ENCODE assay signal across 9 cellular contexts in genomic region chr1:243713470-243714186, GRCh38.
DNase-seq lines count a peak whose midpoint lies in the region; ATAC-seq, FAIRE-seq and TF ChIP-seq lines count a peak whose summit lies in the region.
"Had no signal": no experiment of that assay in that cellular context is flagged by ENCODE, and none has a peak within 500 bp of the region (broad histone marks: within the 10 kb centered on the region; RNA-seq: fewer than 3 reads in every experiment).

No MANE protein-coding gene starts in this region.

- DNase-seq in AG04450 (ENCODE audit: low read depth, low spot score) (no peak), NCI-H1417 treated with DMSO at 0.1 percent for 48 hours (lab: John Stamatoyannopoulos, UW) (peak; percentile 98), WTC11 (ENCODE audit: low spot score) (no peak), left lobe of liver (ENCODE audit: low spot score) (no peak), NK-92 (lab: John Stamatoyannopoulos, UW; ENCODE audit: unreplicated experiment) (no peak), HTR-8/SVneo (ENCODE audit: insufficient read length, low spot score) (no peak)

- TF ChIP-seq CTCF in AG04450 (IDR thresholded peaks at IDR 0.05; ENCODE audit: low read depth, low read length) (no peak), WTC11 (IDR thresholded peaks at IDR 0.05) (no peak)

- H3K27ac Mint-ChIP-seq in WTC11 = no peak overlapping the region
- H3K27ac Mint-ChIP-seq: CD8-positive, alpha-beta T cell had no signal

- no peak overlapping the region for H3K4me3 Mint-ChIP-seq in WTC11
- H3K4me3 Mint-ChIP-seq: CD8-positive, alpha-beta T cell had no signal

- H3K27ac ChIP-seq in AG04450 (ENCODE audit: low read depth, low read length) = no peak overlapping the region

- H3K27me3 Mint-ChIP-seq in WTC11 (ENCODE audit: low read depth) = no peaks in the 10 kb centered on the region

- no peaks in the 10 kb centered on the region for H3K9me3 ChIP-seq in AG04450 (ENCODE audit: control insufficient read depth, insufficient read depth, low read length)

- no peaks in the 10 kb centered on the region for H3K9me3 Mint-ChIP-seq in WTC11
- H3K9me3 Mint-ChIP-seq: CD8-positive, alpha-beta T cell had no signal

- no peak for FAIRE-seq in HTR-8/SVneo (lab: Jason Lieb, UNC)

- H3K27me3 ChIP-seq in AG04450 (ENCODE audit: control insufficient read depth, insufficient read depth, low read length) = no peaks in the 10 kb centered on the region

- H3K36me3 Mint-ChIP-seq in WTC11 = no peaks in the 10 kb centered on the region

- H3K4me1 Mint-ChIP-seq in WTC11 = peaks cover 63% of the 10 kb centered on the region

- H3K4me3 ChIP-seq in AG04450 (ENCODE audit: low read depth, low read length) = peak overlapping the region; percentile 11; the same call in 1 of the 2 replicates

- ATAC-seq in WTC11 = peak; percentile 46; the same call in 1 of the 2 replicates
- peak; percentile 61 for ATAC-seq in left lobe of liver
- ATAC-seq in HG03521 (IDR thresholded peaks at IDR 0.05; ENCODE audit: unreplicated experiment) = no peak
- no peak for ATAC-seq in HG02852 (IDR thresholded peaks at IDR 0.05; ENCODE audit: unreplicated experiment)
- ATAC-seq: CD8-positive, alpha-beta T cell had no signal

- POLR2A ChIA-PET in AG04450 (lab: Yijun Ruan, JAX) = interaction anchor here (0.6 to 0.7 kb wide), 5 partner anchors 18 to 222 kb away, joined by 3 to 11 read pairs (median 4); no protein-coding TSS in a partner anchor
- POLR2A ChIA-PET in WTC11 (lab: Charles Lee) = no interaction called here

- CTCF ChIA-PET in AG04450 (lab: Charles Lee) = interaction anchor here (0.6 to 2.7 kb wide), 12 partner anchors 8 to 586 kb away, joined by 3 to 21 read pairs (median 5); no protein-coding TSS in a partner anchor
- CTCF ChIA-PET in WTC11 (lab: Charles Lee) = interaction anchor here (0.6 to 1.3 kb wide), 8 partner anchors 12 to 370 kb away, joined by 3 to 8 read pairs (median 4); no protein-coding TSS in a partner anchor

TF ChIP-seq in WTC11, 78 proteins besides CTCF, POLR2A, EP300 and RAD21:
- TF ChIP-seq CREM (CRISPR knock-in tag; IDR thresholded peaks at IDR 0.05) (no peak), NR1H2 (CRISPR knock-in tag; IDR thresholded peaks at IDR 0.05) (no peak), SMAD3 (CRISPR knock-in tag; IDR thresholded peaks at IDR 0.05; ENCODE audit: borderline replicate concordance) (no peak), TCF7 (CRISPR knock-in tag; IDR thresholded peaks at IDR 0.05; ENCODE audit: low read depth) (no peak), PRRX2 (CRISPR knock-in tag; IDR thresholded peaks at IDR 0.05) (no peak), ZNF281 (CRISPR knock-in tag; IDR thresholded peaks at IDR 0.05) (no peak), ETV6 (CRISPR knock-in tag; IDR thresholded peaks at IDR 0.05) (no peak), MXD4 (CRISPR knock-in tag; IDR thresholded peaks at IDR 0.05; ENCODE audit: borderline replicate concordance) (no peak), ATF6 (CRISPR knock-in tag; IDR thresholded peaks at IDR 0.05) (no peak)

Comparison
In these comparisons a context has a peak if more than half of its experiments do, and no peak if none do; other contexts are left out.
1. ATAC-seq: peak in WTC11 (single experiment) and left lobe of liver (single experiment); none in HG03521 (single experiment) and HG02852 (single experiment).